In genomic region chr3:128478576-128479506, GRCh38 we compare ENCODE assay signal across 26 cellular contexts. TPM values are rescaled to one million over a fixed set of nuclear protein-coding genes. Genes with fewer than 3 reads are reported as not detected.
"Had no signal": no experiment of that assay in that cellular context is flagged by ENCODE, and none has a peak within 500 bp of the region (broad histone marks: within the 10 kb centered on the region; RNA-seq: fewer than 3 reads in every experiment).

No MANE protein-coding gene starts in this region.

- H3K9me3 Mint-ChIP-seq: activated B cell treated with CpG ODN at 0.5 μM for 24 hours; activated CD4-positive, alpha-beta memory T cell treated with anti-CD3 and anti-CD28 coated beads for 36 hours; activated CD4-positive, alpha-beta T cell treated with anti-CD3 and anti-CD28 coated beads, Interleukin-2, amount 10 ng/mL, durations not matched to agents 7 days and 5 days; activated T-cell treated with anti-CD3 and anti-CD28 coated beads, Interleukin-2, amount 50 U/mL, for 4 hours had no signal

- H3K27ac ChIP-seq: brain microvascular endothelial cell, cardiac muscle cell, SJSA1 had no signal

- DNase-seq: activated B cell treated with CpG ODN at 0.5 μM for 24 hours; activated CD4-positive, alpha-beta memory T cell treated with anti-CD3 and anti-CD28 coated beads for 36 hours; activated CD4-positive, alpha-beta T cell treated with anti-CD3 and anti-CD28 coated beads, Interleukin-2, amount 10 ng/mL, durations not matched to agents 7 days and 5 days; activated CD8-positive, alpha-beta memory T cell treated with anti-CD3 and anti-CD28 coated beads for 24 hours; activated effector memory CD4-positive, alpha-beta T cell treated with anti-CD3 and anti-CD28 coated beads, Interleukin-2, amount 50 U/mL, for 16 hours; activated naive CD4-positive, alpha-beta T cell treated with Interleukin-2 at 50 U/mL for 16 hours; activated T-cell treated with anti-CD3 and anti-CD28 coated beads, Interleukin-2, amount 50 U/mL, for 4 hours; amygdala; brain microvascular endothelial cell; Karpas-422; MM.1S; NCI-H1105; NCI-H1436 treated with DMSO at 0.1 percent for 48 hours; NCI-H187; NCI-H2081; NCI-H510A treated with DMSO at 0.1 percent for 48 hours; NCI-H69; NK-92 treated with Interleukin-12 subunit alpha and Interleukin-12 subunit beta, amount 100 ng/mL, for 24 hours; RPMI8226; SHP77; T-helper 17 cell; T-helper 9 cell had no signal

- H3K27me3 ChIP-seq: SJSA1 had no signal

- H3K4me3 Mint-ChIP-seq: activated B cell treated with CpG ODN at 0.5 μM for 24 hours; activated CD4-positive, alpha-beta memory T cell treated with anti-CD3 and anti-CD28 coated beads for 36 hours; activated CD4-positive, alpha-beta T cell treated with anti-CD3 and anti-CD28 coated beads, Interleukin-2, amount 10 ng/mL, durations not matched to agents 7 days and 5 days; activated naive CD8-positive, alpha-beta T cell; activated T-cell treated with anti-CD3 and anti-CD28 coated beads, Interleukin-2, amount 50 U/mL, for 4 hours; T-helper 17 cell had no signal

- H3K9me3 ChIP-seq: SJSA1 had no signal

- H3K4me3 ChIP-seq: cardiac muscle cell, SJSA1 had no signal

- H3K36me3 ChIP-seq: brain microvascular endothelial cell, cardiac muscle cell had no signal

- ATAC-seq: activated T-cell treated with anti-CD3 and anti-CD28 coated beads, Interleukin-2, amount 50 U/mL, for 4 hours; Panc1; T-helper 17 cell had no signal

- H3K27ac Mint-ChIP-seq: activated B cell treated with CpG ODN at 0.5 μM for 24 hours; activated CD4-positive, alpha-beta memory T cell treated with anti-CD3 and anti-CD28 coated beads for 36 hours; activated CD4-positive, alpha-beta T cell treated with anti-CD3 and anti-CD28 coated beads, Interleukin-2, amount 10 ng/mL, durations not matched to agents 7 days and 5 days; activated naive CD8-positive, alpha-beta T cell; T-helper 17 cell had no signal

- H3K36me3 Mint-ChIP-seq: activated CD4-positive, alpha-beta memory T cell treated with anti-CD3 and anti-CD28 coated beads for 36 hours; activated naive CD8-positive, alpha-beta T cell had no signal

RNA-seq across cellular contexts. Expression of gene DNAJB8, which starts 12.2 kb away (rescaled TPM):
- total RNA-seq: activated B cell treated with CpG ODN at 0.5 μM for 24 hours; activated CD4-positive, alpha-beta memory T cell treated with anti-CD3 and anti-CD28 coated beads for 36 hours; activated CD4-positive, alpha-beta T cell treated with anti-CD3 and anti-CD28 coated beads, Interleukin-2, amount 10 ng/mL, durations not matched to agents 7 days and 5 days; activated T-cell treated with anti-CD3 and anti-CD28 coated beads, Interleukin-2, amount 50 U/mL, for 4 hours; cardiac muscle cell; SJSA1; T-helper 17 cell had no signal
- polyA plus RNA-seq: cardiac muscle cell had no signal

RNA-seq across cellular contexts. Expression of gene GATA2, which starts 14.2 kb away (rescaled TPM):
- total RNA-seq: activated B cell treated with CpG ODN at 0.5 μM for 24 hours; activated CD4-positive, alpha-beta memory T cell treated with anti-CD3 and anti-CD28 coated beads for 36 hours; activated CD4-positive, alpha-beta T cell treated with anti-CD3 and anti-CD28 coated beads, Interleukin-2, amount 10 ng/mL, durations not matched to agents 7 days and 5 days had no signal
